Comparison of ENCODE assay signal across 15 cellular contexts in genomic region chr3:50268276-50268675, GRCh38. TPM values are rescaled to one million over a fixed set of nuclear protein-coding genes. Genes with fewer than 3 reads are reported as not detected.
DNase-seq lines count a peak whose midpoint lies in the region; ATAC-seq and TF ChIP-seq lines count a peak whose summit lies in the region.
"Had no signal": no experiment of that assay in that cellular context is flagged by ENCODE, and none has a peak within 500 bp of the region (broad histone marks: within the 10 kb centered on the region; RNA-seq: fewer than 3 reads in every experiment).

No MANE protein-coding gene starts in this region.

- BruUV-seq in HCT116 (replicated peaks; lab: Mats Ljungman, UMichigan): no TSS peak

- peak overlapping the region; percentile 58 for H3K27ac Mint-ChIP-seq in chondrocyte (ENCODE audit: unreplicated experiment)
- no peak overlapping the region for H3K27ac Mint-ChIP-seq in activated CD8-positive, alpha-beta memory T cell treated with anti-CD3 and anti-CD28 coated beads, Interleukin-2, amount 10 ng/mL, durations not matched to agents 7 days and 5 days
- H3K27ac Mint-ChIP-seq in activated T-helper 17 cell treated with anti-CD3 and anti-CD28 coated beads, Interleukin-2, amount 50 U/mL, for 72 hours: no peak overlapping the region
- H3K27ac Mint-ChIP-seq: activated naive CD8-positive, alpha-beta T cell treated with anti-CD3 and anti-CD28 coated beads, Interleukin-2, amount 10 ng/mL, durations not matched to agents 7 days and 5 days had no signal

- WGBS in mesenchymal stem cell: 88% methylated on average over 3 of the region's 3 CpGs

- ATAC-seq in HCT116: no peak
- ATAC-seq in activated CD8-positive, alpha-beta memory T cell treated with anti-CD3 and anti-CD28 coated beads, Interleukin-2, amount 10 ng/mL, durations not matched to agents 7 days and 5 days: no peak
- ATAC-seq in activated T-helper 17 cell treated with anti-CD3 and anti-CD28 coated beads, Interleukin-2, amount 50 U/mL, for 72 hours (replicated peaks): no peak

- no peak overlapping the region for H2AFZ ChIP-seq in HCT116 (ENCODE audit: low read depth, low read length, poor library complexity, severe bottlenecking)
- H2AFZ ChIP-seq in mesenchymal stem cell (ENCODE audit: low read depth, low read length): no peak overlapping the region

- H3K4me2 ChIP-seq in HCT116 (ENCODE audit: low read length) (peak overlapping the region; percentile 80), mesenchymal stem cell (ENCODE audit: low read length, poor library complexity, severe bottlenecking) (no peak overlapping the region)

- no peak overlapping the region for H4K91ac ChIP-seq in mesenchymal stem cell (ENCODE audit: low read length)

- H2AK5ac ChIP-seq in mesenchymal stem cell (ENCODE audit: low read length, severe bottlenecking): peak overlapping the region; percentile 34

- H2BK15ac ChIP-seq in mesenchymal stem cell (ENCODE audit: low read depth, poor library complexity, severe bottlenecking): no peak overlapping the region

- no peak for DNase-seq in HCT116 (ENCODE audit: low read depth, low spot score)
- no peak for DNase-seq in chondrocyte (ENCODE audit: low spot score)
- DNase-seq in mesenchymal stem cell: no peak
- no peak for DNase-seq in activated CD8-positive, alpha-beta memory T cell treated with anti-CD3 and anti-CD28 coated beads, Interleukin-2, amount 10 ng/mL, durations not matched to agents 7 days and 5 days
- DNase-seq in GOT3 (lab: John Stamatoyannopoulos, UW): no peak
- DNase-seq in NCI-H774 (lab: John Stamatoyannopoulos, UW): no peak
- DNase-seq: activated CD8-positive, alpha-beta memory T cell treated with anti-CD3 and anti-CD28 coated beads, Interleukin-2, amount 50 U/mL, for 4 hours; activated naive CD8-positive, alpha-beta T cell treated with anti-CD3 and anti-CD28 coated beads, Interleukin-2, amount 10 ng/mL, durations not matched to agents 7 days and 5 days; effector memory CD4-positive, alpha-beta T cell; NCI-H1092 treated with DMSO at 0.1 percent for 48 hours; NCI-H526 had no signal

- peaks cover 2% of the 10 kb centered on the region for H3K79me1 ChIP-seq in mesenchymal stem cell (replicated peaks; ENCODE audit: low read length, poor library complexity, severe bottlenecking)

- H3K4me3 Mint-ChIP-seq in chondrocyte (ENCODE audit: unreplicated experiment): peak overlapping the region; percentile 70
- no peak overlapping the region for H3K4me3 Mint-ChIP-seq in activated CD8-positive, alpha-beta memory T cell treated with anti-CD3 and anti-CD28 coated beads, Interleukin-2, amount 10 ng/mL, durations not matched to agents 7 days and 5 days
- no peak overlapping the region for H3K4me3 Mint-ChIP-seq in activated T-helper 17 cell treated with anti-CD3 and anti-CD28 coated beads, Interleukin-2, amount 50 U/mL, for 72 hours
- H3K4me3 Mint-ChIP-seq: activated naive CD8-positive, alpha-beta T cell treated with anti-CD3 and anti-CD28 coated beads, Interleukin-2, amount 10 ng/mL, durations not matched to agents 7 days and 5 days had no signal

- H3K18ac ChIP-seq in mesenchymal stem cell (ENCODE audit: low read depth in 1 of 2, low read length in 2 of 2): no peak overlapping the region

- H3K9ac ChIP-seq in HCT116 (ENCODE audit: low read length) (peak overlapping the region; percentile 62), mesenchymal stem cell (ENCODE audit: low read length) (no peak overlapping the region), stomach smooth muscle (ENCODE audit: low read length in 2 of 2) (peak overlapping the region in 1 of 2 donors; percentile 87)

- RAD21 ChIA-PET in HCT116 (lab: Charles Lee; ENCODE audit: low non-redundant PET in 1 of 2, low total read pairs in 2 of 2, uncharacterized antibody in 2 of 2, unreplicated experiment in 2 of 2): no interaction called here

- H3K4me1 ChIP-seq in HCT116 (ENCODE audit: control insufficient read depth in 1 of 2, insufficient read depth in 2 of 2, low read length in 2 of 2) (peaks cover 82 to 95% of the 10 kb centered on the region in 2 experiments), mesenchymal stem cell (ENCODE audit: control insufficient read depth, insufficient read depth, low read depth, low read length) (peaks cover 78% of the 10 kb centered on the region), stomach smooth muscle (ENCODE audit: control insufficient read depth, insufficient read depth, low read length) (peaks cover 74% of the 10 kb centered on the region)

- H3K27me3 Mint-ChIP-seq in chondrocyte (ENCODE audit: low read depth): peaks cover 2% of the 10 kb centered on the region
- peaks cover 35% of the 10 kb centered on the region for H3K27me3 Mint-ChIP-seq in activated CD8-positive, alpha-beta memory T cell treated with anti-CD3 and anti-CD28 coated beads, Interleukin-2, amount 10 ng/mL, durations not matched to agents 7 days and 5 days
- H3K27me3 Mint-ChIP-seq in activated T-helper 17 cell treated with anti-CD3 and anti-CD28 coated beads, Interleukin-2, amount 50 U/mL, for 72 hours: peaks cover 3% of the 10 kb centered on the region

- no peaks in the 10 kb centered on the region for H3K36me3 Mint-ChIP-seq in chondrocyte (ENCODE audit: low read depth)
- no peaks in the 10 kb centered on the region for H3K36me3 Mint-ChIP-seq in activated CD8-positive, alpha-beta memory T cell treated with anti-CD3 and anti-CD28 coated beads, Interleukin-2, amount 10 ng/mL, durations not matched to agents 7 days and 5 days
- no peaks in the 10 kb centered on the region for H3K36me3 Mint-ChIP-seq in activated T-helper 17 cell treated with anti-CD3 and anti-CD28 coated beads, Interleukin-2, amount 50 U/mL, for 72 hours (ENCODE audit: low read depth)
- H3K36me3 Mint-ChIP-seq: activated naive CD8-positive, alpha-beta T cell treated with anti-CD3 and anti-CD28 coated beads, Interleukin-2, amount 10 ng/mL, durations not matched to agents 7 days and 5 days had no signal

- H3K27me3 ChIP-seq in HCT116 (ENCODE audit: insufficient read depth, low read length) (no peaks in the 10 kb centered on the region), mesenchymal stem cell (ENCODE audit: control insufficient read depth in 1 of 2, insufficient read depth in 1 of 2, low read length in 2 of 2) (peaks cover 0 to 2% of the 10 kb centered on the region in 2 experiments), stomach smooth muscle (ENCODE audit: control insufficient read depth in 1 of 2, insufficient read depth in 2 of 2, low read length in 2 of 2) (peaks cover 0 to 3% of the 10 kb centered on the region in 2 donors)

- peak overlapping the region in 1 of 2 experiments; percentile 37 for H3K14ac ChIP-seq in mesenchymal stem cell (ENCODE audit: low read length in 2 of 2)

- no peak overlapping the region; a peak in 1 of 4 replicates for H3K4me3 ChIP-seq in HCT116 (replicated peaks in 1 of 2; ENCODE audit: low read depth in 1 of 2, low read length in 2 of 2)
- peak overlapping the region in 1 of 2 experiments; percentile 79 for H3K4me3 ChIP-seq in mesenchymal stem cell (ENCODE audit: insufficient read depth in 1 of 2, low read depth in 1 of 2, low read length in 2 of 2)
- H3K4me3 ChIP-seq in stomach smooth muscle (ENCODE audit: low read length in 2 of 2): peak overlapping the region; percentile 62 to 78
- H3K4me3 ChIP-seq: BLaER1 treated with 17β-estradiol and CSF1 and Interleukin-3, amounts not matched to agents 10 nM and 100 nM; HAP-1 had no signal

- H3K9me3 Mint-ChIP-seq in chondrocyte (ENCODE audit: low read depth): no peaks in the 10 kb centered on the region
- H3K9me3 Mint-ChIP-seq in activated CD8-positive, alpha-beta memory T cell treated with anti-CD3 and anti-CD28 coated beads, Interleukin-2, amount 10 ng/mL, durations not matched to agents 7 days and 5 days (ENCODE audit: low read depth): no peaks in the 10 kb centered on the region
- no peaks in the 10 kb centered on the region for H3K9me3 Mint-ChIP-seq in activated T-helper 17 cell treated with anti-CD3 and anti-CD28 coated beads, Interleukin-2, amount 50 U/mL, for 72 hours
- H3K9me3 Mint-ChIP-seq: activated naive CD8-positive, alpha-beta T cell treated with anti-CD3 and anti-CD28 coated beads, Interleukin-2, amount 10 ng/mL, durations not matched to agents 7 days and 5 days had no signal

- no peak for TF ChIP-seq RAD21 in HCT116 (IDR thresholded peaks at IDR 0.05; ENCODE audit: low read depth)

- H3K4me1 Mint-ChIP-seq in chondrocyte (ENCODE audit: low read depth): peaks cover 71% of the 10 kb centered on the region
- H3K4me1 Mint-ChIP-seq in activated CD8-positive, alpha-beta memory T cell treated with anti-CD3 and anti-CD28 coated beads, Interleukin-2, amount 10 ng/mL, durations not matched to agents 7 days and 5 days: peaks cover 8% of the 10 kb centered on the region
- peaks cover 4% of the 10 kb centered on the region for H3K4me1 Mint-ChIP-seq in activated T-helper 17 cell treated with anti-CD3 and anti-CD28 coated beads, Interleukin-2, amount 50 U/mL, for 72 hours

- H3K27ac ChIP-seq in HCT116 (ENCODE audit: low read depth, low read length): peak overlapping the region; percentile 88
- no peak overlapping the region for H3K27ac ChIP-seq in mesenchymal stem cell (ENCODE audit: low read length, poor library complexity, severe bottlenecking)
- H3K27ac ChIP-seq in stomach smooth muscle (ENCODE audit: low read length): peak overlapping the region; percentile 96
- H3K27ac ChIP-seq: BLaER1 treated with 17β-estradiol and CSF1 and Interleukin-3, amounts not matched to agents 10 nM and 100 nM had no signal

- no peaks in the 10 kb centered on the region for H4K20me1 ChIP-seq in HCT116 (ENCODE audit: insufficient read depth)

- no peak for TF ChIP-seq POLR2A in HCT116 (IDR thresholded peaks at IDR 0.05; ENCODE audit: borderline replicate concordance, extremely low read depth, insufficient read depth, insufficient read length)

- H3K9me3 ChIP-seq in HCT116 (ENCODE audit: control insufficient read depth in 1 of 2, insufficient read depth in 1 of 2, low read depth in 1 of 2, low read length in 2 of 2) (no peaks in the 10 kb centered on the region), mesenchymal stem cell (ENCODE audit: control insufficient read depth, low read length) (no peaks in the 10 kb centered on the region), stomach smooth muscle (ENCODE audit: control insufficient read depth in 2 of 2, low read length in 2 of 2) (no peaks in the 10 kb centered on the region)
- H3K9me3 ChIP-seq: BLaER1 treated with 17β-estradiol and CSF1 and Interleukin-3, amounts not matched to agents 10 nM and 100 nM; HAP-1 had no signal

- H2BK120ac ChIP-seq in mesenchymal stem cell (ENCODE audit: low read depth, low read length): peak overlapping the region; percentile 80

- intact Hi-C loops in HCT116 (cut with micrococcal nuclease): loop anchor here (1.0 kb wide), 1 partner anchor 41 kb away; no protein-coding TSS in a partner anchor

- H3K9me2 ChIP-seq in HCT116 (ENCODE audit: insufficient read depth): no peaks in the 10 kb centered on the region

- H2BK12ac ChIP-seq in mesenchymal stem cell (ENCODE audit: low read length in 2 of 2): no peak overlapping the region

- no peaks in the 10 kb centered on the region for H3K79me2 ChIP-seq in HCT116 (ENCODE audit: insufficient read depth, low read length)

- H3K4ac ChIP-seq in mesenchymal stem cell (ENCODE audit: low read depth in 1 of 2, low read length in 2 of 2): no peak overlapping the region

- H4K8ac ChIP-seq in mesenchymal stem cell (ENCODE audit: low read length): no peak overlapping the region

- POLR2A ChIA-PET in HCT116 (lab: Charles Lee): interaction anchor here (1.1 kb wide), 1 partner anchor 33 kb away, joined by 5 read pairs; the partner anchor contains the start of gene GNAI2

- H3K36me3 ChIP-seq in HCT116 (ENCODE audit: control insufficient read depth in 1 of 2, insufficient read depth in 2 of 2, low read length in 2 of 2) (no peaks in the 10 kb centered on the region), mesenchymal stem cell (ENCODE audit: control insufficient read depth in 1 of 2, insufficient read depth in 2 of 2, low read depth in 1 of 2, low read length in 2 of 2) (no peaks in the 10 kb centered on the region), stomach smooth muscle (ENCODE audit: control insufficient read depth in 2 of 2, insufficient read depth in 2 of 2, low read length in 2 of 2) (no peaks in the 10 kb centered on the region)
- H3K36me3 ChIP-seq: BLaER1 treated with 17β-estradiol and CSF1 and Interleukin-3, amounts not matched to agents 10 nM and 100 nM; HAP-1 had no signal

- no peak for TF ChIP-seq CTCF in HCT116 (IDR thresholded peaks at IDR 0.05 in 2 of 3, conservative IDR thresholded peaks at IDR 0.05 in 1 of 3; ENCODE audit: borderline replicate concordance in 1 of 3, insufficient read depth in 1 of 3, low read depth in 2 of 3, low read length in 2 of 3)
- TF ChIP-seq CTCF in chondrocyte (IDR thresholded peaks at IDR 0.05): no peak

- no peak overlapping the region for H3K23ac ChIP-seq in mesenchymal stem cell (ENCODE audit: low read length in 2 of 2)

- CTCF ChIA-PET in HCT116 (lab: Charles Lee): interaction anchor here (1.6 kb wide), 1 partner anchor 33 kb away, joined by 5 read pairs; the partner anchor contains the start of gene GNAI2
- CTCF ChIA-PET in activated CD8-positive, alpha-beta memory T cell treated with anti-CD3 and anti-CD28 coated beads, Interleukin-2, amount 10 ng/mL, durations not matched to agents 7 days and 5 days (lab: Charles Lee): interaction anchor here (2.4 to 7.4 kb wide), 2 partner anchors 42 to 74 kb away, joined by 14 to 58 read pairs; no protein-coding TSS in a partner anchor

- no peak overlapping the region for H2BK5ac ChIP-seq in mesenchymal stem cell (ENCODE audit: low read depth, low read length, poor library complexity, severe bottlenecking)

RNA-seq across cellular contexts. Expression of gene SEMA3B, which starts 0.7 kb away (rescaled TPM):
- total RNA-seq in HCT116 (2021; ENCODE audit: unreplicated experiment): 46.2 TPM
- polyA plus RNA-seq in HCT116 (2012): 51.1 and 79.0 TPM in 2 replicates
- total RNA-seq in chondrocyte: 9.6 to 16.4 TPM (median 14.9 TPM) in 3 replicates
- 4.7 TPM for polyA plus RNA-seq in mesenchymal stem cell (2013, experiment 1 of 2)
- polyA plus RNA-seq in mesenchymal stem cell (2013, experiment 2 of 2): 4.8 TPM
- under 1 TPM; 0.16 to 0.70 TPM for total RNA-seq in activated CD8-positive, alpha-beta memory T cell treated with anti-CD3 and anti-CD28 coated beads, Interleukin-2, amount 10 ng/mL, durations not matched to agents 7 days and 5 days
- total RNA-seq in activated T-helper 17 cell treated with anti-CD3 and anti-CD28 coated beads, Interleukin-2, amount 50 U/mL, for 72 hours: 1 to 10 TPM; 1.2 to 2.3 TPM

RNA-seq across cellular contexts. Expression of gene LSMEM2, which starts 10.6 kb away (rescaled TPM):
- not detected for total RNA-seq in HCT116 (2021; ENCODE audit: unreplicated experiment)
- 0.18 and 0.41 TPM in 2 replicates for polyA plus RNA-seq in HCT116 (2012)
- not detected in 3 replicates for total RNA-seq in chondrocyte
- polyA plus RNA-seq in mesenchymal stem cell (2013, experiment 1 of 2): not detected
- not detected for polyA plus RNA-seq in mesenchymal stem cell (2013, experiment 2 of 2)
- total RNA-seq in activated CD8-positive, alpha-beta memory T cell treated with anti-CD3 and anti-CD28 coated beads, Interleukin-2, amount 10 ng/mL, durations not matched to agents 7 days and 5 days: not detected
- total RNA-seq in activated T-helper 17 cell treated with anti-CD3 and anti-CD28 coated beads, Interleukin-2, amount 50 U/mL, for 72 hours: under 1 TPM in 1 of 2 donors, not detected in 1; 0.34 TPM
- total RNA-seq: activated naive CD8-positive, alpha-beta T cell treated with anti-CD3 and anti-CD28 coated beads, Interleukin-2, amount 10 ng/mL, durations not matched to agents 7 days and 5 days had no signal

RNA-seq across cellular contexts. Expression of gene IFRD2, which starts 24.0 kb away (rescaled TPM):
- 146 TPM for total RNA-seq in HCT116 (2021; ENCODE audit: unreplicated experiment)
- polyA plus RNA-seq in HCT116 (2012): 101 and 103 TPM in 2 replicates
- total RNA-seq in chondrocyte: 38.9 to 54.4 TPM (median 44.0 TPM) in 3 replicates
- 24.4 TPM for polyA plus RNA-seq in mesenchymal stem cell (2013, experiment 1 of 2)
- polyA plus RNA-seq in mesenchymal stem cell (2013, experiment 2 of 2): 23.2 TPM
- total RNA-seq in activated CD8-positive, alpha-beta memory T cell treated with anti-CD3 and anti-CD28 coated beads, Interleukin-2, amount 10 ng/mL, durations not matched to agents 7 days and 5 days: 100 to 1,000 TPM in 1 of 2 experiments, 10 to 100 TPM in 1; 74.8 to 103 TPM
- total RNA-seq in activated T-helper 17 cell treated with anti-CD3 and anti-CD28 coated beads, Interleukin-2, amount 50 U/mL, for 72 hours: 100 to 1,000 TPM in 1 of 2 donors, 10 to 100 TPM in 1; 59.2 to 139 TPM

RNA-seq across cellular contexts. Expression of gene HYAL3, which starts 30.9 kb away (rescaled TPM):
- total RNA-seq in HCT116 (2021; ENCODE audit: unreplicated experiment) (10.3 TPM), chondrocyte (5.3 to 6.9 TPM (median 5.4 TPM) in 3 replicates)
- 4.6 and 6.5 TPM in 2 replicates for polyA plus RNA-seq in HCT116 (2012)
- polyA plus RNA-seq in mesenchymal stem cell (2013, experiment 1 of 2): 4.2 TPM
- polyA plus RNA-seq in mesenchymal stem cell (2013, experiment 2 of 2): 4.2 TPM
- total RNA-seq in activated CD8-positive, alpha-beta memory T cell treated with anti-CD3 and anti-CD28 coated beads, Interleukin-2, amount 10 ng/mL, durations not matched to agents 7 days and 5 days: 10 to 100 TPM; 13.0 to 14.3 TPM
- 10 to 100 TPM; 12.2 to 13.0 TPM for total RNA-seq in activated T-helper 17 cell treated with anti-CD3 and anti-CD28 coated beads, Interleukin-2, amount 50 U/mL, for 72 hours

RNA-seq across cellular contexts. Expression of gene NAA80, which starts 30.9 kb away (rescaled TPM):
- 21.3 TPM for total RNA-seq in HCT116 (2021; ENCODE audit: unreplicated experiment)
- polyA plus RNA-seq in HCT116 (2012): 27.0 and 31.4 TPM in 2 replicates
- 10.9 to 16.0 TPM (median 12.9 TPM) in 3 replicates for total RNA-seq in chondrocyte
- 11.2 TPM for polyA plus RNA-seq in mesenchymal stem cell (2013, experiment 1 of 2)
- polyA plus RNA-seq in mesenchymal stem cell (2013, experiment 2 of 2): 11.6 TPM
- 10 to 100 TPM; 23.1 to 37.3 TPM for total RNA-seq in activated CD8-positive, alpha-beta memory T cell treated with anti-CD3 and anti-CD28 coated beads, Interleukin-2, amount 10 ng/mL, durations not matched to agents 7 days and 5 days
- total RNA-seq in activated T-helper 17 cell treated with anti-CD3 and anti-CD28 coated beads, Interleukin-2, amount 50 U/mL, for 72 hours: 10 to 100 TPM; 24.4 to 37.8 TPM

Comparison
In these comparisons a context has a peak if more than half of its experiments do, and no peak if none do; other contexts are left out.
1. H3K4me3 ChIP-seq: peak in stomach smooth muscle (2 of 2); none in HCT116 (0 of 2).